11 cellular contexts compared by ENCODE assay signal in the genomic region with DNA sequence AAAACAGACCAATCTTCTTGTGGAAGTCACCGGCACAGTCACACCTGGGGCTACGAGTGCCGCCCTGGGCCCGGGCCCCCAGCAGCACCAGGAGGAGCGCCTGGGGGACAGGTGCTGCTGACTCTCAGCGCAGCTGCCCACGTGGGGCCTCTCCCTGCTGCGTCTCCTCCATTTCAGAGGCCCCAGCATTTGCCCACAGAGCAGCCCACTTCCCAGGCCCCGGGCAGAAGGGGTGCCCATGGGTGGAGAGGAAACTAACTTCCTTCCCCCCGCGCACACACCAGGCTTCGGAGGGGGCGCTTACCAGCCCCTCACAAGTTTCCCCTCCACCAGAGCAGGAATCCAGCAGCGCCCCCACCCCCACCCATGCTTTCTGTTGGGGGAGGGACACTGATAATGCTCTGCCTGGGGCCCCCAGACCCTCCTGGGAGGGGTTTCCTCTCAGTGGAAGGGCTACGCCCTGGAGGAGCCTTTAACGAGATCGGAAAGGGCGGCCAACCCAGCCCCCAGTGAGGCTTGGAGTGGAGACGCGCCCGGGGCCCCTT. TPM values are rescaled to one million over a fixed set of nuclear protein-coding genes. Genes with fewer than 3 reads are reported as not detected.
DNase-seq lines count a peak whose midpoint lies in the region; ATAC-seq and TF ChIP-seq lines count a peak whose summit lies in the region.
"Had no signal": no experiment of that assay in that cellular context is flagged by ENCODE, and none has a peak within 500 bp of the region (broad histone marks: within the 10 kb centered on the region; RNA-seq: fewer than 3 reads in every experiment).

No MANE protein-coding gene starts in this region.

- H3K4me1 ChIP-seq in mammary epithelial cell (ENCODE audit: insufficient read depth, low read length), result no peaks in the 10 kb centered on the region
- H3K4me1 ChIP-seq: pancreas had no signal

- 97% methylated on average over 7 of the region's 21 CpGs for WGBS in mammary epithelial cell (ENCODE audit: low coverage, missing lambda C conversion rate)

- H3K4me2 ChIP-seq in mammary epithelial cell (ENCODE audit: insufficient read depth, low read depth, low read length), result no peak overlapping the region
- H3K4me2 ChIP-seq: KMS-11 had no signal

- CTCF ChIA-PET in mammary epithelial cell (lab: Charles Lee; ENCODE audit: low non-redundant PET), result no interaction called here

- H4K20me1 ChIP-seq in mammary epithelial cell (ENCODE audit: insufficient read depth, low read length), result peaks cover 7% of the 10 kb centered on the region

- no peak overlapping the region for H3K27ac ChIP-seq in mammary epithelial cell (ENCODE audit: insufficient read depth, low read depth, low read length)
- H3K27ac ChIP-seq: KMS-11, pancreas had no signal

- no peak overlapping the region for H2AFZ ChIP-seq in mammary epithelial cell (ENCODE audit: low read depth, low read length)

- H3K4me3 Mint-ChIP-seq in activated CD4-positive, alpha-beta T cell treated with anti-CD3 and anti-CD28 coated beads, Interleukin-2, amount 10 ng/mL, durations not matched to agents 24 days and 14 days, result peak overlapping the region; percentile 98
- peak overlapping the region; percentile 81 for H3K4me3 Mint-ChIP-seq in central memory CD8-positive, alpha-beta T cell

- H3K4me1 Mint-ChIP-seq in activated CD4-positive, alpha-beta T cell treated with anti-CD3 and anti-CD28 coated beads, Interleukin-2, amount 10 ng/mL, durations not matched to agents 24 days and 14 days, result peaks cover 33% of the 10 kb centered on the region
- peaks cover 15% of the 10 kb centered on the region for H3K4me1 Mint-ChIP-seq in central memory CD8-positive, alpha-beta T cell

- H3K36me3 ChIP-seq in H7 (replicated peaks; ENCODE audit: control insufficient read depth, insufficient read depth, low read length) (peaks cover 11% of the 10 kb centered on the region), mammary epithelial cell (ENCODE audit: insufficient read depth, low read length) (peaks cover 34% of the 10 kb centered on the region)
- H3K36me3 ChIP-seq: pancreas had no signal

- H3K9me3 ChIP-seq in mammary epithelial cell (replicated peaks; ENCODE audit: insufficient read depth, low read length), result no peaks in the 10 kb centered on the region
- H3K9me3 ChIP-seq: pancreas had no signal

- H3K9ac ChIP-seq in mammary epithelial cell (ENCODE audit: insufficient read depth, low read length), result no peak overlapping the region
- H3K9ac ChIP-seq: KMS-11 had no signal

- ATAC-seq in central memory CD8-positive, alpha-beta T cell (replicated peaks; ENCODE audit: extremely low read depth, poor library complexity, severe bottlenecking), result peak; percentile 52
- ATAC-seq in GM19023 (IDR thresholded peaks at IDR 0.05; ENCODE audit: unreplicated experiment) (no peak), GM19463 (IDR thresholded peaks at IDR 0.05; ENCODE audit: unreplicated experiment) (no peak), HG03565 (IDR thresholded peaks at IDR 0.05; ENCODE audit: unreplicated experiment) (no peak)

- no peak for TF ChIP-seq CTCF in mammary epithelial cell (conservative IDR thresholded peaks at IDR 0.05 in 1 of 2, IDR thresholded peaks at IDR 0.05 in 1 of 2; ENCODE audit: extremely low read depth in 1 of 2, insufficient read depth in 1 of 2, low read depth in 1 of 2, low read length in 2 of 2)

- dilution Hi-C loops in mammary epithelial cell (cut with HindIII; ENCODE audit: low sequenced_read_pairs), result no loop called here

- peaks cover 7% of the 10 kb centered on the region; the same call in 1 of the 2 replicates for H3K27me3 ChIP-seq in H7 (ENCODE audit: control insufficient read depth, insufficient read depth, low read length)
- no peaks in the 10 kb centered on the region for H3K27me3 ChIP-seq in mammary epithelial cell (ENCODE audit: insufficient read depth, low read length)
- H3K27me3 ChIP-seq: pancreas had no signal

- no peaks in the 10 kb centered on the region for H3K27me3 Mint-ChIP-seq in activated CD4-positive, alpha-beta T cell treated with anti-CD3 and anti-CD28 coated beads, Interleukin-2, amount 10 ng/mL, durations not matched to agents 24 days and 14 days
- peaks cover 12% of the 10 kb centered on the region for H3K27me3 Mint-ChIP-seq in central memory CD8-positive, alpha-beta T cell

- H3K36me3 Mint-ChIP-seq in activated CD4-positive, alpha-beta T cell treated with anti-CD3 and anti-CD28 coated beads, Interleukin-2, amount 10 ng/mL, durations not matched to agents 24 days and 14 days (ENCODE audit: low read depth), result peaks cover 36% of the 10 kb centered on the region
- H3K36me3 Mint-ChIP-seq in central memory CD8-positive, alpha-beta T cell (ENCODE audit: insufficient read depth), result peaks cover 13% of the 10 kb centered on the region

- no peaks in the 10 kb centered on the region for H3K9me3 Mint-ChIP-seq in activated CD4-positive, alpha-beta T cell treated with anti-CD3 and anti-CD28 coated beads, Interleukin-2, amount 10 ng/mL, durations not matched to agents 24 days and 14 days
- no peaks in the 10 kb centered on the region for H3K9me3 Mint-ChIP-seq in central memory CD8-positive, alpha-beta T cell

- DNase-seq in H7 (peak; percentile 81), mammary epithelial cell (no peak)
- peak; percentile 83 for DNase-seq in activated CD4-positive, alpha-beta T cell treated with anti-CD3 and anti-CD28 coated beads, Interleukin-2, amount 10 ng/mL, durations not matched to agents 24 days and 14 days
- DNase-seq in central memory CD8-positive, alpha-beta T cell (ENCODE audit: low spot score in 2 of 2), result no peak
- peak; percentile 54 for DNase-seq in stimulated activated CD4-positive, alpha-beta T cell treated with anti-CD3 and anti-CD28 coated beads, Interleukin-1b, Interleukin-23, amount 100 ng/mL, for 48 hours
- DNase-seq: dermis blood vessel endothelial cell had no signal

- no TSS peak for BruUV-seq in mammary epithelial cell (replicated peaks; lab: Mats Ljungman, UMichigan)

- intact Hi-C loops in activated CD4-positive, alpha-beta T cell treated with anti-CD3 and anti-CD28 coated beads, Interleukin-2, amount 10 ng/mL, durations not matched to agents 24 days and 14 days (cut with micrococcal nuclease), result no loop called here
- intact Hi-C loops in mammary epithelial cell (cut with micrococcal nuclease), result no loop called here

- no peaks in the 10 kb centered on the region for H3K79me2 ChIP-seq in mammary epithelial cell (ENCODE audit: insufficient read depth, low read length)

- peak overlapping the region; percentile 85 for H3K27ac Mint-ChIP-seq in activated CD4-positive, alpha-beta T cell treated with anti-CD3 and anti-CD28 coated beads, Interleukin-2, amount 10 ng/mL, durations not matched to agents 24 days and 14 days
- peak overlapping the region; percentile 49 for H3K27ac Mint-ChIP-seq in central memory CD8-positive, alpha-beta T cell (ENCODE audit: low read depth)

- peak overlapping the region; percentile 37 for H3K4me3 ChIP-seq in H7 (ENCODE audit: insufficient read depth, low read depth, low read length)
- no peak overlapping the region for H3K4me3 ChIP-seq in mammary epithelial cell (replicated peaks in 1 of 3; ENCODE audit: insufficient read depth in 1 of 3, low read depth in 2 of 3, low read length in 3 of 3)
- H3K4me3 ChIP-seq: pancreas had no signal

- in situ Hi-C loops in mammary epithelial cell (cut with MboI; ENCODE audit: low sequenced_read_pairs in 2 of 2), result no loop called here

RNA-seq across cellular contexts. Expression of gene TNFRSF25, which starts 0.4 kb away (rescaled TPM):
- 5.4 and 15.7 TPM in 2 replicates for total RNA-seq in H7 (2014; rRNA removed; shearing (Covaris generic))
- 139 and 146 TPM in 2 replicates for total RNA-seq in activated CD4-positive, alpha-beta T cell treated with anti-CD3 and anti-CD28 coated beads, Interleukin-2, amount 10 ng/mL, durations not matched to agents 24 days and 14 days
- 10 to 100 TPM in 1 of 2 donors, 1 to 10 TPM in 1; 6.7 to 60.9 TPM for total RNA-seq in mammary epithelial cell
- 21.0 TPM for polyA plus RNA-seq in mammary epithelial cell
- polyA minus RNA-seq in mammary epithelial cell, result 5.8 TPM

RNA-seq across cellular contexts. Expression of gene PLEKHG5, which starts 25.9 kb away (rescaled TPM):
- total RNA-seq in H7 (2014; rRNA removed; shearing (Covaris generic)), result 17.2 and 27.4 TPM in 2 replicates
- total RNA-seq in activated CD4-positive, alpha-beta T cell treated with anti-CD3 and anti-CD28 coated beads, Interleukin-2, amount 10 ng/mL, durations not matched to agents 24 days and 14 days, result 1.3 and 1.9 TPM in 2 replicates
- total RNA-seq in mammary epithelial cell, result 10 to 100 TPM; 19.0 to 88.8 TPM
- polyA plus RNA-seq in mammary epithelial cell, result 25.3 TPM
- polyA minus RNA-seq in mammary epithelial cell, result 20.3 TPM

RNA-seq across cellular contexts. Expression of gene ESPN, which starts 41.0 kb away (rescaled TPM):
- 8.7 and 9.3 TPM in 2 replicates for total RNA-seq in H7 (2014; rRNA removed; shearing (Covaris generic))
- total RNA-seq in activated CD4-positive, alpha-beta T cell treated with anti-CD3 and anti-CD28 coated beads, Interleukin-2, amount 10 ng/mL, durations not matched to agents 24 days and 14 days, result 0.49 and 1.3 TPM in 2 replicates
- 1 to 10 TPM; 2.4 to 2.5 TPM for total RNA-seq in mammary epithelial cell
- 0.27 TPM for polyA plus RNA-seq in mammary epithelial cell
- not detected for polyA minus RNA-seq in mammary epithelial cell

RNA-seq across cellular contexts. Expression of gene HES2, which starts 45.8 kb away (rescaled TPM):
- total RNA-seq in H7 (2014; rRNA removed; shearing (Covaris generic)), result 0.04 and 0.62 TPM in 2 replicates
- total RNA-seq in activated CD4-positive, alpha-beta T cell treated with anti-CD3 and anti-CD28 coated beads, Interleukin-2, amount 10 ng/mL, durations not matched to agents 24 days and 14 days, result 0.19 and 0.26 TPM in 2 replicates
- total RNA-seq in mammary epithelial cell, result 10 to 100 TPM; 54.3 to 70.8 TPM
- polyA plus RNA-seq in mammary epithelial cell, result 29.0 TPM
- 21.4 TPM for polyA minus RNA-seq in mammary epithelial cell
- polyA plus RNA-seq: pancreas had no signal

Comparison
In these comparisons a context has a peak if more than half of its experiments do, and no peak if none do; other contexts are left out.
1. DNase-seq: peak in H7 (single experiment), activated CD4-positive, alpha-beta T cell treated with anti-CD3 and anti-CD28 coated beads, Interleukin-2, amount 10 ng/mL, durations not matched to agents 24 days and 14 days (single experiment) and stimulated activated CD4-positive, alpha-beta T cell treated with anti-CD3 and anti-CD28 coated beads, Interleukin-1b, Interleukin-23, amount 100 ng/mL, for 48 hours (single experiment); none in central memory CD8-positive, alpha-beta T cell (0 of 2) and mammary epithelial cell (single experiment).